8 cellular contexts compared by ENCODE assay signal in genomic region chr18:35345460-35345921, GRCh38. TPM values are rescaled to one million over a fixed set of nuclear protein-coding genes. Genes with fewer than 3 reads are reported as not detected.
A peak's percentile ranks its signal among the peaks of the same experiment; 100 is the strongest.
DNase-seq lines count a peak whose midpoint lies in the region; ATAC-seq and TF ChIP-seq lines count a peak whose summit lies in the region.

No MANE protein-coding gene starts in this region.

- TF ChIP-seq CTCF in GM12865 (IDR thresholded peaks at IDR 0.05; ENCODE audit: insufficient read depth, low read depth, low read length, missing control alignments): no peak
- TF ChIP-seq CTCF in suprapubic skin (IDR thresholded peaks at IDR 0.05): no peak

- TF ChIP-seq POLR2A in suprapubic skin (IDR thresholded peaks at IDR 0.05): no peak

- peaks cover 32% of the 10 kb centered on the region for H3K4me1 ChIP-seq in suprapubic skin

- no peak overlapping the region for H3K4me3 ChIP-seq in GM12865 (ENCODE audit: low read depth, low read length)
- no peak overlapping the region for H3K4me3 ChIP-seq in suprapubic skin
- H3K4me3 ChIP-seq in MG63: no peak overlapping the region

- 43% methylated on average over 6 of the region's 6 CpGs for WGBS in suprapubic skin

- DNase-seq in GM12865 (ENCODE audit: low read depth) (peak; percentile 58), amygdala (lab: John Stamatoyannopoulos, UW) (peak in 43 of 56 donors; percentile 6 to 75 (median 33)), left kidney (ENCODE audit: low read depth, low spot score) (peak; percentile 85), suprapubic skin (ENCODE audit: low spot score in 2 of 2) (no peak), MG63 (no peak)
- DNase-seq in activated CD4-positive, CD25-positive, alpha-beta regulatory T cell (lab: John Stamatoyannopoulos, UW): no peak

- H3K27ac ChIP-seq in suprapubic skin: peak overlapping the region; percentile 99

- H3K27me3 ChIP-seq in suprapubic skin (no peaks in the 10 kb centered on the region), MG63 (no peaks in the 10 kb centered on the region)

- no peaks in the 10 kb centered on the region for H3K9me3 ChIP-seq in suprapubic skin
- H3K9me3 ChIP-seq in MG63: no peaks in the 10 kb centered on the region

- H3K36me3 ChIP-seq in suprapubic skin (peaks cover 2% of the 10 kb centered on the region), MG63 (peaks cover 14% of the 10 kb centered on the region)

- no peak for TF ChIP-seq EP300 in suprapubic skin (IDR thresholded peaks at IDR 0.05)

- ATAC-seq in HG03469 (IDR thresholded peaks at IDR 0.05; ENCODE audit: unreplicated experiment) (peak; percentile 36), GM19023 (IDR thresholded peaks at IDR 0.05; ENCODE audit: unreplicated experiment) (no peak)

RNA-seq across cellular contexts. Expression of gene ZNF24, which starts 1.3 kb away (rescaled TPM):
- total RNA-seq in suprapubic skin: 10 to 100 TPM; 28.9 to 46.4 (median 37.4) TPM
- total RNA-seq in MG63 (2014; rRNA removed; shearing (Covaris generic); ENCODE audit: low replicate concordance): 13.1 and 15.2 TPM in 2 replicates

RNA-seq across cellular contexts. Expression of gene ZNF396, which starts 31.6 kb away (rescaled TPM):
- 1 to 10 TPM in 3 of 4 donors, under 1 TPM in 1; 0.98 to 2.5 (median 1.3) TPM for total RNA-seq in suprapubic skin
- total RNA-seq in MG63 (2014; rRNA removed; shearing (Covaris generic); ENCODE audit: low replicate concordance): 0.10 and 0.25 TPM in 2 replicates

RNA-seq across cellular contexts. Expression of gene ZSCAN30, which starts 55.5 kb away (rescaled TPM):
- total RNA-seq in suprapubic skin: 10 to 100 TPM in 2 of 4 donors, 1 to 10 TPM in 2; 9.6 to 25.2 (median 10.7) TPM
- 11.1 and 19.7 TPM in 2 replicates for total RNA-seq in MG63 (2014; rRNA removed; shearing (Covaris generic); ENCODE audit: low replicate concordance)

Comparison
In these comparisons a context has a peak if more than half of its experiments do, and no peak if none do; other contexts are left out.
1. DNase-seq: peak in GM12865 (single experiment), amygdala (43 of 56) and left kidney (single experiment); none in suprapubic skin (0 of 2), MG63 (single experiment) and activated CD4-positive, CD25-positive, alpha-beta regulatory T cell (0 of 4).